9 cellular contexts compared by ENCODE assay signal in the genomic region with DNA sequence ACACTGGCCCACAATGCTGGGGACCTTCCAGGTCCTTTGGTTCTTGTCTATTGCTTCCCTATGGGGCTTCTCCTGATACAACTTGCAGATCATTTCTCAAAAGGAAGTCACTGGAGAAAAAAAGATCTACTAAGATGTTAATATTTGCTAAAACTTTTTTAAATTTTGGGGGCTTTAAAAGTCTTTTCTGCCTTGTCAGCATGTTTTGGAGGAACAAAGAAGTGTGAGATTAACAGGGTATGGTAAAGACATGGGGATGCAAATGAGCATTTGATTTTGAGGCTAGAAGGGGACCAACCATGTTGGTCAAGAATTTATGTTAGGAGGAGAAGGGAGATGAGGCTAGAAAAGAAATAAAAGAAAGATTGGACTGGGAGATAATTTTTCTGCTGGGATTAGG.
"Had no signal": no experiment of that assay in that cellular context is flagged by ENCODE, and none has a peak within 500 bp of the region (broad histone marks: within the 10 kb centered on the region; RNA-seq: fewer than 3 reads in every experiment).

No MANE protein-coding gene starts in this region.

- H3K27ac ChIP-seq: KMS-11 had no signal

- DNase-seq: H7, HFFc6, Karpas-422, KBM-7 had no signal

- ATAC-seq: GM23338, HCT116 had no signal

- H3K36me3 ChIP-seq: HAP-1 had no signal

- H3K4me1 ChIP-seq: HAP-1 had no signal

- FAIRE-seq: HTR-8/SVneo had no signal

- H2AFZ ChIP-seq: GM23338 had no signal

- H3K4me2 ChIP-seq: GM23338, KMS-11 had no signal

- H3K9me3 ChIP-seq: HAP-1 had no signal

- H3K9ac ChIP-seq: KMS-11 had no signal

- H3K4me3 ChIP-seq: GM23338, HAP-1 had no signal
